Comparison of ENCODE assay signal across 27 cellular contexts in the genomic region with DNA sequence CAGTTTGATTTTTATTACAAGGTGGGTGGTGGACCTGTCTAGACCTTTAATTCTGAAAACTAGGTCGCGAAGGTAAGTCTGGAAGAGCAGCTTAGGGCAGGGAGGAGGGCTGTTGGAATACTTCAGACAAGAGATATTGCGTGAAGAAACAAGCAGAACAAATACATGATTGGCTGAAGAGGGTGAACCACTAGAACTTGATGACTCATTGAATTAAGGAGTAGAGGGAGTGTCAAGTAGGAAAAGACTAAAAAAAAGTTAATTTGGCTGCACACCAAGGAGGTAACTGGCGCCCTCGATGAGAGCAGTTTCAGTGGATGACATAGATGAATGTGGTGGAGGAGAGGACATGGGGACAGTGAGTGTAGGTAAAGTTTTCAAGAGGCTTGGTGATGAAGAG. TPM values are rescaled to one million over a fixed set of nuclear protein-coding genes. Genes with fewer than 3 reads are reported as not detected.
A peak's percentile ranks its signal among the peaks of the same experiment; 100 is the strongest.
DNase-seq lines count a peak whose midpoint lies in the region; TF ChIP-seq lines count a peak whose summit lies in the region.
"Had no signal": no experiment of that assay in that cellular context is flagged by ENCODE, and none has a peak within 500 bp of the region (broad histone marks: within the 10 kb centered on the region; RNA-seq: fewer than 3 reads in every experiment).

No MANE protein-coding gene starts in this region.

- no peaks in the 10 kb centered on the region for H3K4me1 Mint-ChIP-seq in type B pancreatic cell (ENCODE audit: unreplicated experiment)
- H3K4me1 Mint-ChIP-seq: activated CD4-positive, alpha-beta T cell treated with anti-CD3 and anti-CD28 coated beads, Interleukin-2, amount 10 ng/mL, durations not matched to agents 24 days and 14 days; immature natural killer cell; naive thymus-derived CD4-positive, alpha-beta T cell had no signal

- H3K4me3 Mint-ChIP-seq in type B pancreatic cell: no peak overlapping the region
- H3K4me3 Mint-ChIP-seq: activated CD4-positive, alpha-beta T cell treated with anti-CD3 and anti-CD28 coated beads, Interleukin-2, amount 10 ng/mL, durations not matched to agents 24 days and 14 days; immature natural killer cell; naive thymus-derived CD4-positive, alpha-beta T cell had no signal

- peaks cover 4% of the 10 kb centered on the region for H3K27me3 Mint-ChIP-seq in type B pancreatic cell
- H3K27me3 Mint-ChIP-seq: activated CD4-positive, alpha-beta T cell treated with anti-CD3 and anti-CD28 coated beads, Interleukin-2, amount 10 ng/mL, durations not matched to agents 24 days and 14 days had no signal

- TF ChIP-seq POLR2A in esophagus muscularis mucosa (IDR thresholded peaks at IDR 0.05; ENCODE audit: low read depth): no peak
- no peak for TF ChIP-seq POLR2A in Peyer's patch (IDR thresholded peaks at IDR 0.05)

- no peak for TF ChIP-seq CTCF in esophagus muscularis mucosa (IDR thresholded peaks at IDR 0.05)
- no peak for TF ChIP-seq CTCF in type B pancreatic cell (conservative IDR thresholded peaks at IDR 0.05)
- TF ChIP-seq CTCF in Peyer's patch (IDR thresholded peaks at IDR 0.05): no peak

- H3K4me3 ChIP-seq in esophagus muscularis mucosa (no peak overlapping the region), Peyer's patch (no peak overlapping the region)
- H3K4me3 ChIP-seq: heart right ventricle, ovary, right lobe of liver, tibial artery had no signal

- peaks cover 3% of the 10 kb centered on the region for H3K36me3 Mint-ChIP-seq in type B pancreatic cell
- H3K36me3 Mint-ChIP-seq: immature natural killer cell; naive thymus-derived CD4-positive, alpha-beta T cell had no signal

- H3K9me3 Mint-ChIP-seq in type B pancreatic cell: peaks cover 5% of the 10 kb centered on the region
- H3K9me3 Mint-ChIP-seq: activated CD4-positive, alpha-beta T cell treated with anti-CD3 and anti-CD28 coated beads, Interleukin-2, amount 10 ng/mL, durations not matched to agents 24 days and 14 days had no signal

- H3K27ac ChIP-seq in esophagus muscularis mucosa (replicated peaks in 1 of 4) (no peak overlapping the region), Peyer's patch (no peak overlapping the region)
- H3K27ac ChIP-seq: 22Rv1, heart right ventricle, ovary, right lobe of liver, tibial artery had no signal

- peak; percentile 50 for DNase-seq in DMS53 (lab: John Stamatoyannopoulos, UW)
- DNase-seq in DMS53 treated with DMSO at 0.1 percent for 48 hours (lab: John Stamatoyannopoulos, UW; ENCODE audit: unreplicated experiment): no peak
- DNase-seq in OCI-M1 (lab: John Stamatoyannopoulos, UW): peak; percentile 7
- peak; percentile 21 for DNase-seq in esophagus muscularis mucosa (ENCODE audit: extremely low spot score)
- DNase-seq in type B pancreatic cell (ENCODE audit: extremely low spot score, unreplicated experiment): no peak
- no peak for DNase-seq in SW 1271 (lab: John Stamatoyannopoulos, UW)
- no peak for DNase-seq in Peyer's patch
- DNase-seq in NCI-H526 (lab: John Stamatoyannopoulos, UW): no peak
- DNase-seq: activated CD4-positive, alpha-beta T cell treated with anti-CD3 and anti-CD28 coated beads, Interleukin-2, amount 10 ng/mL, durations not matched to agents 24 days and 14 days; activated gamma-delta T cell; amniotic stem cell; effector CD8-positive, alpha-beta T cell; GF-D8; heart right ventricle; immature natural killer cell; MM.1S; naive thymus-derived CD4-positive, alpha-beta T cell; NCI-H187; NCI-H446 treated with DMSO at 0.1 percent for 48 hours; NK-92 treated with Interleukin-12 subunit alpha and Interleukin-12 subunit beta, amount 100 ng/mL, for 24 hours; ovary; right lobe of liver; RPMI8226; stimulated activated naive CD4-positive, alpha-beta T cell treated with Interleukin-2 at 50 U/mL for 16 hours; tibial artery had no signal

- peak overlapping the region; percentile 6 for H3K27ac Mint-ChIP-seq in type B pancreatic cell
- H3K27ac Mint-ChIP-seq: activated CD4-positive, alpha-beta T cell treated with anti-CD3 and anti-CD28 coated beads, Interleukin-2, amount 10 ng/mL, durations not matched to agents 24 days and 14 days; immature natural killer cell; naive thymus-derived CD4-positive, alpha-beta T cell had no signal

- H3K4me1 ChIP-seq in esophagus muscularis mucosa: no peaks in the 10 kb centered on the region
- no peaks in the 10 kb centered on the region for H3K4me1 ChIP-seq in Peyer's patch
- H3K4me1 ChIP-seq: heart right ventricle, right lobe of liver, tibial artery had no signal

- TF ChIP-seq EP300 in esophagus muscularis mucosa (IDR thresholded peaks at IDR 0.05): no peak

- 87% methylated on average over 5 of the region's 5 CpGs for WGBS in esophagus muscularis mucosa

- H3K9me3 ChIP-seq in esophagus muscularis mucosa: no peaks in the 10 kb centered on the region
- no peaks in the 10 kb centered on the region for H3K9me3 ChIP-seq in Peyer's patch
- H3K9me3 ChIP-seq: heart right ventricle, ovary, right lobe of liver, tibial artery had no signal

- H3K27me3 ChIP-seq in esophagus muscularis mucosa (no peaks in the 10 kb centered on the region), Peyer's patch (no peaks in the 10 kb centered on the region)
- H3K27me3 ChIP-seq: ovary, right lobe of liver, tibial artery had no signal

- no peaks in the 10 kb centered on the region for H3K36me3 ChIP-seq in esophagus muscularis mucosa
- no peaks in the 10 kb centered on the region for H3K36me3 ChIP-seq in Peyer's patch
- H3K36me3 ChIP-seq: heart right ventricle, ovary, right lobe of liver, tibial artery had no signal

- intact Hi-C loops in esophagus muscularis mucosa (cut with DNase I): no loop called here

RNA-seq across cellular contexts. Expression of gene WNT2, which starts 41.3 kb away (rescaled TPM):
- total RNA-seq in esophagus muscularis mucosa: 1 to 10 TPM in 3 of 4 donors, under 1 TPM in 1; 0.69 to 3.7 (median 1.9) TPM
- 2.4 and 2.8 TPM in 2 replicates for total RNA-seq in type B pancreatic cell (ENCODE audit: low replicate concordance)
- total RNA-seq in Peyer's patch: not detected
- total RNA-seq: activated CD4-positive, alpha-beta T cell treated with anti-CD3 and anti-CD28 coated beads, Interleukin-2, amount 10 ng/mL, durations not matched to agents 24 days and 14 days; H1; naive thymus-derived CD4-positive, alpha-beta T cell had no signal

Comparison
In these comparisons a context has a peak if more than half of its experiments do, and no peak if none do; other contexts are left out.
1. DNase-seq: peak in DMS53 (single experiment), OCI-M1 (single experiment) and esophagus muscularis mucosa (single experiment); none in DMS53 treated with DMSO at 0.1 percent for 48 hours (single experiment), type B pancreatic cell (single experiment), SW 1271 (0 of 2), Peyer's patch (0 of 3) and NCI-H526 (0 of 2).